In genomic region chr12:106955377-106956047, GRCh38 we compare ENCODE assay signal across 8 cellular contexts. TPM values are rescaled to one million over a fixed set of nuclear protein-coding genes. Genes with fewer than 3 reads are reported as not detected.
DNase-seq lines count a peak whose midpoint lies in the region; ATAC-seq and TF ChIP-seq lines count a peak whose summit lies in the region.

Gene TMEM263, plus strand, starts transcription at chr12:106955907. Its CDS starts 11,210 bp downstream, at chr12:106967117.

- CTCF ChIA-PET in activated CD8-positive, alpha-beta T cell treated with anti-CD3 and anti-CD28 coated beads, Interleukin-2, amount 10 ng/mL, durations not matched to agents 7 days and 5 days (lab: Charles Lee) = interaction anchor here (0.9 to 1.1 kb wide), 2 partner anchors 147 to 598 kb away, joined by 3 read pairs; partner anchors contain the start of gene POLR3B

- H3K4me1 ChIP-seq in ectodermal cell (ENCODE audit: control insufficient read depth, insufficient read depth, low read length) = peaks cover 3% of the 10 kb centered on the region
- peaks cover 24% of the 10 kb centered on the region for H3K4me1 ChIP-seq in lower lobe of right lung

- H3K36me3 ChIP-seq in ectodermal cell (ENCODE audit: control insufficient read depth, insufficient read depth, low read length) (no peaks in the 10 kb centered on the region), lower lobe of right lung (peaks cover 4% of the 10 kb centered on the region)

- H3K27ac ChIP-seq in ectodermal cell (ENCODE audit: insufficient read depth, low read depth, low read length, poor library complexity, severe bottlenecking) (peak within 1 kb of the TSS; percentile 94), lower lobe of right lung (peak within 1 kb of the TSS; percentile 95)

- intact Hi-C loops in lower lobe of right lung (cut with DNase I) = no loop called here

- DNase-seq in CD1c-positive myeloid dendritic cell (ENCODE audit: extremely low spot score) = peak; percentile 86
- peak; percentile 96 for DNase-seq in NCI-H748 (lab: John Stamatoyannopoulos, UW; ENCODE audit: unreplicated experiment)
- peak; percentile 94 for DNase-seq in activated CD8-positive, alpha-beta T cell treated with anti-CD3 and anti-CD28 coated beads, Interleukin-2, amount 10 ng/mL, durations not matched to agents 7 days and 5 days
- peak; percentile 93 for DNase-seq in lower lobe of right lung
- DNase-seq in stimulated activated CD4-positive, alpha-beta T cell treated with anti-CD3 and anti-CD28 coated beads, TNF-alpha, amount 100 ng/mL, for 1 hour (ENCODE audit: low read depth in 3 of 3, low spot score in 1 of 3) = peak; percentile 77 to 87 (median 79)

- H3K9me3 ChIP-seq in ectodermal cell (ENCODE audit: control insufficient read depth, low read length) (no peaks in the 10 kb centered on the region), lower lobe of right lung (no peaks in the 10 kb centered on the region)

- peaks cover 3% of the 10 kb centered on the region for H3K9me3 Mint-ChIP-seq in activated CD8-positive, alpha-beta T cell treated with anti-CD3 and anti-CD28 coated beads, Interleukin-2, amount 10 ng/mL, durations not matched to agents 7 days and 5 days (ENCODE audit: insufficient read depth)

- no peak for TF ChIP-seq CTCF in lower lobe of right lung (IDR thresholded peaks at IDR 0.05)

- peaks cover 7% of the 10 kb centered on the region for H3K27me3 Mint-ChIP-seq in activated CD8-positive, alpha-beta T cell treated with anti-CD3 and anti-CD28 coated beads, Interleukin-2, amount 10 ng/mL, durations not matched to agents 7 days and 5 days (ENCODE audit: low read depth)

- peak within 1 kb of the TSS; percentile 96 for H3K27ac Mint-ChIP-seq in activated CD8-positive, alpha-beta T cell treated with anti-CD3 and anti-CD28 coated beads, Interleukin-2, amount 10 ng/mL, durations not matched to agents 7 days and 5 days

- peak within 1 kb of the TSS; percentile 99 for H3K4me3 Mint-ChIP-seq in activated CD8-positive, alpha-beta T cell treated with anti-CD3 and anti-CD28 coated beads, Interleukin-2, amount 10 ng/mL, durations not matched to agents 7 days and 5 days

- H3K4me3 ChIP-seq in ectodermal cell (ENCODE audit: insufficient read depth, low read depth, low read length) (peak within 1 kb of the TSS; percentile 78), lower lobe of right lung (peak within 1 kb of the TSS; percentile 92)

- H3K36me3 Mint-ChIP-seq in activated CD8-positive, alpha-beta T cell treated with anti-CD3 and anti-CD28 coated beads, Interleukin-2, amount 10 ng/mL, durations not matched to agents 7 days and 5 days (ENCODE audit: low read depth) = peaks cover 6% of the 10 kb centered on the region

- POLR2A ChIA-PET in activated CD8-positive, alpha-beta T cell treated with anti-CD3 and anti-CD28 coated beads, Interleukin-2, amount 10 ng/mL, durations not matched to agents 7 days and 5 days (lab: Charles Lee) = interaction anchor here (0.6 to 1.8 kb wide), 10 partner anchors 14 to 417 kb away, joined by 3 to 8 read pairs (median 4); no protein-coding TSS in a partner anchor

- 0 to 1% methylated on average over 88 of the region's 88 CpGs for WGBS in ectodermal cell, 2 experiments

- ATAC-seq in GM19372 (IDR thresholded peaks at IDR 0.05; ENCODE audit: low read depth, unreplicated experiment) (peak; percentile 82), HG03521 (IDR thresholded peaks at IDR 0.05; ENCODE audit: unreplicated experiment) (peak; percentile 83), lower lobe of right lung (peak; percentile 97 to 98)
- peak; percentile 86 for ATAC-seq in activated CD8-positive, alpha-beta T cell treated with anti-CD3 and anti-CD28 coated beads, Interleukin-2, amount 10 ng/mL, durations not matched to agents 7 days and 5 days

- H3K4me1 Mint-ChIP-seq in activated CD8-positive, alpha-beta T cell treated with anti-CD3 and anti-CD28 coated beads, Interleukin-2, amount 10 ng/mL, durations not matched to agents 7 days and 5 days (ENCODE audit: low read depth) = peaks cover 23% of the 10 kb centered on the region

- H3K27me3 ChIP-seq in ectodermal cell (ENCODE audit: control insufficient read depth, insufficient read depth, low read length, poor library complexity, severe bottlenecking) = no peaks in the 10 kb centered on the region
- H3K27me3 ChIP-seq in lower lobe of right lung (ENCODE audit: low read depth) = no peaks in the 10 kb centered on the region

RNA-seq across cellular contexts. Expression of gene TMEM263, which starts in this region (rescaled TPM):
- total RNA-seq in activated CD8-positive, alpha-beta T cell treated with anti-CD3 and anti-CD28 coated beads, Interleukin-2, amount 10 ng/mL, durations not matched to agents 7 days and 5 days = 10 to 100 TPM; 25.8 to 26.7 TPM
- polyA plus RNA-seq in ectodermal cell (2013, experiment 1 of 4) = 24.3 TPM
- 26.9 TPM for polyA plus RNA-seq in ectodermal cell (2013, experiment 2 of 4)
- polyA plus RNA-seq in ectodermal cell (2013, experiment 3 of 4) = 25.5 TPM
- polyA plus RNA-seq in ectodermal cell (2013, experiment 4 of 4) = 27.5 TPM
- total RNA-seq in lower lobe of right lung = 26.5 TPM

Comparison
In these comparisons a context has a peak if more than half of its experiments do, and no peak if none do; other contexts are left out.
1. Peak in every context shown above with its lines: DNase-seq, ATAC-seq, H3K4me3 ChIP-seq and H3K27ac ChIP-seq.